ENCODE assay signal across 19 cellular contexts in genomic region chr4:136803430-136803829, GRCh38.
DNase-seq lines count a peak whose midpoint lies in the region; ATAC-seq lines count a peak whose summit lies in the region.
"Had no signal": no experiment of that assay in that cellular context is flagged by ENCODE, and none has a peak within 500 bp of the region (broad histone marks: within the 10 kb centered on the region; RNA-seq: fewer than 3 reads in every experiment).

No MANE protein-coding gene starts in this region.

- no peaks in the 10 kb centered on the region for H3K4me1 Mint-ChIP-seq in stimulated activated memory B cell treated with anti-CD40 and anti-IgM and Interleukin-4, amounts not matched to agents 10 μg/mL and 1 μg/mL and 100 μg/mL, for 72 hours

- intact Hi-C loops in left colon (cut with DNase I, micrococcal nuclease) = no loop called here

- H3K27me3 ChIP-seq in iPS DF 6.9 (ENCODE audit: control insufficient read depth, insufficient read depth, low read length) = no peaks in the 10 kb centered on the region
- H3K27me3 ChIP-seq: BE2C had no signal

- H3K9me3 Mint-ChIP-seq in stimulated activated memory B cell treated with anti-CD40 and anti-IgM and Interleukin-4, amounts not matched to agents 10 μg/mL and 1 μg/mL and 100 μg/mL, for 72 hours = peaks cover 4% of the 10 kb centered on the region

- no peaks in the 10 kb centered on the region; the same call in 1 of the 2 replicates for H3K9me3 ChIP-seq in iPS DF 6.9 (ENCODE audit: control insufficient read depth, insufficient read depth, low read length)
- H3K9me3 ChIP-seq: BE2C had no signal

- no CpG with 5 or more reads among the region's 3 CpGs for WGBS in iPS DF 6.9 (ENCODE audit: insufficient coverage, insufficient read length)

- no peaks in the 10 kb centered on the region for H3K36me3 Mint-ChIP-seq in stimulated activated memory B cell treated with anti-CD40 and anti-IgM and Interleukin-4, amounts not matched to agents 10 μg/mL and 1 μg/mL and 100 μg/mL, for 72 hours

- H3K27ac ChIP-seq in iPS DF 6.9 (ENCODE audit: low read length) = no peak overlapping the region
- H3K27ac ChIP-seq: 22Rv1 had no signal

- ATAC-seq in left colon = no peak
- no peak for ATAC-seq in stimulated activated memory B cell treated with anti-CD40 and anti-IgM and Interleukin-4, amounts not matched to agents 10 μg/mL and 1 μg/mL and 100 μg/mL, for 72 hours

- no peak overlapping the region for H3K27ac Mint-ChIP-seq in stimulated activated memory B cell treated with anti-CD40 and anti-IgM and Interleukin-4, amounts not matched to agents 10 μg/mL and 1 μg/mL and 100 μg/mL, for 72 hours
- H3K27ac Mint-ChIP-seq: CD4-positive, alpha-beta T cell had no signal

- no peaks in the 10 kb centered on the region for H3K27me3 Mint-ChIP-seq in stimulated activated memory B cell treated with anti-CD40 and anti-IgM and Interleukin-4, amounts not matched to agents 10 μg/mL and 1 μg/mL and 100 μg/mL, for 72 hours
- H3K27me3 Mint-ChIP-seq: CD4-positive, alpha-beta T cell had no signal

- no peaks in the 10 kb centered on the region for H3K4me1 ChIP-seq in iPS DF 6.9 (ENCODE audit: control insufficient read depth, insufficient read depth, low read length)
- H3K4me1 ChIP-seq: BE2C had no signal

- no peak overlapping the region for H3K4me3 ChIP-seq in iPS DF 6.9 (ENCODE audit: low read length)

- no peak overlapping the region for H3K4me3 Mint-ChIP-seq in stimulated activated memory B cell treated with anti-CD40 and anti-IgM and Interleukin-4, amounts not matched to agents 10 μg/mL and 1 μg/mL and 100 μg/mL, for 72 hours
- H3K4me3 Mint-ChIP-seq: CD4-positive, alpha-beta T cell had no signal

- H3K36me3 ChIP-seq in iPS DF 6.9 (ENCODE audit: control insufficient read depth, insufficient read depth, low read length) = no peaks in the 10 kb centered on the region
- H3K36me3 ChIP-seq: BE2C had no signal

- DNase-seq in NCI-H1417 (lab: John Stamatoyannopoulos, UW) = peak in 2 of 3 experiments; percentile 34 to 61
- DNase-seq in NCI-H1417 treated with DMSO at 0.1 percent for 48 hours (lab: John Stamatoyannopoulos, UW) = no peak
- DNase-seq in NCI-H69 (lab: John Stamatoyannopoulos, UW) = peak; percentile 68
- DNase-seq in iPS DF 6.9 (ENCODE audit: low read depth, low spot score) = peak; percentile 22
- DNase-seq in renal cortical epithelial cell (ENCODE audit: low read depth) = peak; percentile 31
- DNase-seq in left colon = no peak
- no peak for DNase-seq in kidney glomerular epithelial cell (lab: John Stamatoyannopoulos, UW)
- DNase-seq: BE2C; CD4-positive, alpha-beta T cell; DND-41; GOT3; NCI-H1048; NCI-H1694 treated with DMSO at 0.1 percent for 48 hours; NCI-H2107; NCI-H226; NCI-H526; SHP77 treated with DMSO at 0.1 percent for 48 hours had no signal

Comparison
In these comparisons a context has a peak if more than half of its experiments do, and no peak if none do; other contexts are left out.
1. DNase-seq: peak in NCI-H1417 (2 of 3), NCI-H69 (single experiment), iPS DF 6.9 (single experiment) and renal cortical epithelial cell (single experiment); none in NCI-H1417 treated with DMSO at 0.1 percent for 48 hours (single experiment), left colon (0 of 2) and kidney glomerular epithelial cell (single experiment).